ENCODE assay signal across 27 cellular contexts in genomic region chr20:23744726-23745646, GRCh38. TPM values are rescaled to one million over a fixed set of nuclear protein-coding genes. Genes with fewer than 3 reads are reported as not detected.
"Had no signal": no experiment of that assay in that cellular context is flagged by ENCODE, and none has a peak within 500 bp of the region (broad histone marks: within the 10 kb centered on the region; RNA-seq: fewer than 3 reads in every experiment).

No MANE protein-coding gene starts in this region.

- H3K36me3 ChIP-seq: breast epithelium, left lung, lower lobe of right lung, right lobe of liver, thoracic aorta had no signal

- ATAC-seq: left lung; lower lobe of right lung; natural killer cell treated with Interleukin-12 subunit alpha and Interleukin-12 subunit beta and Interleukin-15 and Interleukin-18, amount 100 ng/mL, for 72 hours; right lobe of liver; stimulated activated naive CD8-positive, alpha-beta T cell treated with anti-CD3 and anti-CD28 coated beads, Interleukin-15, Interleukin-2, amounts not matched to agents 100 U/mL and 50 U/mL, for 24 hours had no signal

- H3K4me1 ChIP-seq: breast epithelium, left lung, lower lobe of right lung, right lobe of liver had no signal

- H3K36me3 Mint-ChIP-seq: natural killer cell treated with Interleukin-12 subunit alpha and Interleukin-12 subunit beta and Interleukin-15 and Interleukin-18, amount 100 ng/mL, for 72 hours had no signal

- H3K27me3 Mint-ChIP-seq: activated B cell treated with CpG ODN at 0.5 μM for 24 hours had no signal

- H3K27me3 ChIP-seq: breast epithelium, left lung, right lobe of liver had no signal

- H3K27ac Mint-ChIP-seq: activated B cell treated with CpG ODN at 0.5 μM for 24 hours; natural killer cell treated with Interleukin-12 subunit alpha and Interleukin-12 subunit beta and Interleukin-15 and Interleukin-18, amount 100 ng/mL, for 72 hours; progenitor cell of endocrine pancreas; T-helper 2 cell treated with Interferon-gamma antibody and Interleukin-4, amounts not matched to agents 5 μg/mL and 100 μg/mL, for 36 hours had no signal

- H3K4me1 Mint-ChIP-seq: activated B cell treated with CpG ODN at 0.5 μM for 24 hours had no signal

- H3K27ac ChIP-seq: breast epithelium, left lung, lower lobe of right lung, right lobe of liver, thoracic aorta had no signal

- H3K4me3 ChIP-seq: breast epithelium, left lung, lower lobe of right lung, right lobe of liver, thoracic aorta had no signal

- H3K4me3 Mint-ChIP-seq: activated B cell treated with CpG ODN at 0.5 μM for 24 hours; natural killer cell treated with Interleukin-12 subunit alpha and Interleukin-12 subunit beta and Interleukin-15 and Interleukin-18, amount 100 ng/mL, for 72 hours; T-helper 2 cell treated with Interferon-gamma antibody and Interleukin-4, amounts not matched to agents 5 μg/mL and 100 μg/mL, for 36 hours had no signal

- H3K9me3 Mint-ChIP-seq: activated B cell treated with CpG ODN at 0.5 μM for 24 hours; natural killer cell treated with Interleukin-12 subunit alpha and Interleukin-12 subunit beta and Interleukin-15 and Interleukin-18, amount 100 ng/mL, for 72 hours; T-helper 2 cell treated with Interferon-gamma antibody and Interleukin-4, amounts not matched to agents 5 μg/mL and 100 μg/mL, for 36 hours had no signal

- DNase-seq: activated B cell treated with CpG ODN at 0.5 μM for 24 hours; activated CD4-positive, alpha-beta T cell treated with anti-CD3 and anti-CD28 coated beads, Interleukin-2, amount 50 U/mL, for 4 hours; activated gamma-delta T cell; activated naive CD4-positive, alpha-beta T cell treated with anti-CD3 and anti-CD28 coated beads, Interleukin-2, amount 50 U/mL, for 16 hours; effector CD8-positive, alpha-beta T cell; glutamatergic neuron; left lung; lower lobe of right lung; mesendoderm; right lobe of liver; stimulated activated CD4-positive, alpha-beta T cell treated with anti-CD3 and anti-CD28 coated beads, Interleukin-2, amount 100 ng/mL, for 48 hours; stimulated activated naive CD8-positive, alpha-beta T cell treated with anti-CD3 and anti-CD28 coated beads, Interleukin-15, Interleukin-2, amounts not matched to agents 100 U/mL and 50 U/mL, for 24 hours; trophoblast cell had no signal

- H3K9me3 ChIP-seq: breast epithelium, left lung, lower lobe of right lung, right lobe of liver, thoracic aorta had no signal

RNA-seq across cellular contexts. Expression of gene CST1, which starts 5.7 kb away (rescaled TPM):
- total RNA-seq: activated B cell treated with CpG ODN at 0.5 μM for 24 hours; breast epithelium; dermis microvascular lymphatic vessel endothelial cell; epithelial cell of proximal tubule; frontal cortex; left lung; lower lobe of right lung; mononuclear cell; myocyte; natural killer cell treated with Interleukin-12 subunit alpha and Interleukin-12 subunit beta and Interleukin-15 and Interleukin-18, amount 100 ng/mL, for 72 hours; omental fat pad; renal cortical epithelial cell; right lobe of liver; skeletal muscle tissue; subcutaneous adipose tissue; thoracic aorta had no signal

RNA-seq across cellular contexts. Expression of gene CST4, which starts 56.1 kb away (rescaled TPM):
- total RNA-seq: activated B cell treated with CpG ODN at 0.5 μM for 24 hours; breast epithelium; dermis microvascular lymphatic vessel endothelial cell; epithelial cell of proximal tubule; frontal cortex; left lung; lower lobe of right lung; mononuclear cell; myocyte; natural killer cell treated with Interleukin-12 subunit alpha and Interleukin-12 subunit beta and Interleukin-15 and Interleukin-18, amount 100 ng/mL, for 72 hours; omental fat pad; progenitor cell of endocrine pancreas; renal cortical epithelial cell; right lobe of liver; skeletal muscle tissue; subcutaneous adipose tissue; thoracic aorta had no signal
